2 cellular contexts compared by ENCODE assay signal in the genomic region with DNA sequence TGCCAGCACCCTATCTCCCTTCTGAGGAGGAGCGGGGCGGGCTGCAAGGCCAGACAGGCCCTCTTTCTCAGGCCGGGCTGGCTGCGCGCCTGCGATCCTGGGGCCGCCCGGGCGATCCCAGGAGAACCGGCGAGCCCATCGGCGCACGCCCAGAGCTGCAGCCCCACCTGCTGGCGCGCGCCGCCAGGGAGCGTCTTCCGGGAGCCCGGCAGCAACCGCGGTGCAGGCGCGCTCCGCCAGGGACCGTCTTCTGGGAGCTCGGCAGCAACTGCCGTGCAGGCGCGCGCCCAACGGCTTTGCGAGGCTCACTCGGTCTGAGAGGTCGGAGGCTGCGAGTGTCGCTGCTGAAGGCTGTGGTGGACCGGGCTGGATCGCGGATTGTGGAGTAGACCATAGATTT. TPM values are rescaled to one million over a fixed set of nuclear protein-coding genes. Genes with fewer than 3 reads are reported as not detected.
"Had no signal": no experiment of that assay in that cellular context is flagged by ENCODE, and none has a peak within 500 bp of the region (broad histone marks: within the 10 kb centered on the region; RNA-seq: fewer than 3 reads in every experiment).

Gene ANKRD20A1, plus strand, starts transcription at position 61 of the 400 bp plus-strand sequence. CDS start 496 bp downstream, outside the sequence.

RNA-seq across cellular contexts. Expression of gene ANKRD20A1, which starts in this region (rescaled TPM):
- total RNA-seq: activated CD8-positive, alpha-beta memory T cell treated with anti-CD3 and anti-CD28 coated beads, Interleukin-2, amount 10 ng/mL, durations not matched to agents 7 days and 5 days; fibroblast of villous mesenchyme had no signal
